12 cellular contexts compared by ENCODE assay signal in the genomic region with DNA sequence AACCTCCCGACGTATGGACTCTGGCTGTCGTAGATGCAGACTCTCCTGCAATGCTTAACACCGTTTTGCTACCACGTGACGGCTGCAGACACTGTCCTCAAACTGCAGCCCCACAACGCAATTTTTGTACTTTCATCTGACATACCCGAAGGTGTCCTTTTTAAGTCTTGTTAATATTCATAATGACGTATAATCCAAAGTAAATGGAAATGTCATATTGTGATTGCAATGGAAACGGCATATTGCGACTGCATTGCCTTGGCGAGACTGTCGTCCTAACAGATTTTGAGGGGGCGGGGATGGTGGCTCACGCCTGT.
DNase-seq lines count a peak whose midpoint lies in the region; ATAC-seq and TF ChIP-seq lines count a peak whose summit lies in the region.
"Had no signal": no experiment of that assay in that cellular context is flagged by ENCODE, and none has a peak within 500 bp of the region (broad histone marks: within the 10 kb centered on the region; RNA-seq: fewer than 3 reads in every experiment).

No MANE protein-coding gene starts in this region.

- no peaks in the 10 kb centered on the region for H3F3A ChIP-seq in neural progenitor cell (ENCODE audit: low read depth)

- WGBS in spleen, 5 donors: 49 to 63% (median 60%) methylated on average over 15 of the region's 15 CpGs

- POLR2A ChIA-PET in CD8-positive, alpha-beta memory T cell (lab: Charles Lee): no interaction called here

- no peaks in the 10 kb centered on the region for H4K20me1 ChIP-seq in neural progenitor cell (ENCODE audit: low read depth)

- peak overlapping the region in 2 of 7 donors; percentile 11 to 54 for H3K4me3 Mint-ChIP-seq in CD8-positive, alpha-beta memory T cell
- peak overlapping the region; percentile 62 for H3K4me3 Mint-ChIP-seq in neural progenitor cell

- H2AFZ ChIP-seq in neural progenitor cell (replicated peaks): peak overlapping the region; percentile 96

- intact Hi-C loops in breast epithelium (cut with DNase I; ENCODE audit: low total_unique reads): no loop called here
- intact Hi-C loops in spleen (cut with DNase I; ENCODE audit: low total_unique reads): no loop called here

- H3K4me3 ChIP-seq in CD8-positive, alpha-beta memory T cell (ENCODE audit: low read length): peak overlapping the region; percentile 32
- H3K4me3 ChIP-seq in NB4 (ENCODE audit: low read depth, low read length) (peak overlapping the region; percentile 12), duodenal mucosa (ENCODE audit: low read depth in 1 of 2, low read length in 2 of 2) (peak overlapping the region; percentile 5 to 43), neural progenitor cell (no peak overlapping the region), breast epithelium (no peak overlapping the region), spleen (peak overlapping the region in 3 of 8 donors; percentile 22 to 55 (median 32))

- peak overlapping the region in 1 of 8 donors; percentile 60 for H3K27ac Mint-ChIP-seq in CD8-positive, alpha-beta memory T cell
- no peak overlapping the region for H3K27ac Mint-ChIP-seq in neural progenitor cell

- H3K9me3 ChIP-seq in CD8-positive, alpha-beta memory T cell (ENCODE audit: low read length): no peaks in the 10 kb centered on the region
- H3K9me3 ChIP-seq in duodenal mucosa (ENCODE audit: control insufficient read depth in 1 of 2, low read length in 2 of 2) (no peaks in the 10 kb centered on the region), neural progenitor cell (ENCODE audit: low read depth) (no peaks in the 10 kb centered on the region), breast epithelium (no peaks in the 10 kb centered on the region), spleen (no peaks in the 10 kb centered on the region)

- no peak overlapping the region for H3K27ac ChIP-seq in CD8-positive, alpha-beta memory T cell (ENCODE audit: low read depth, low read length)
- no peak overlapping the region for H3K27ac ChIP-seq in duodenal mucosa (ENCODE audit: low read depth, low read length)
- H3K27ac ChIP-seq in neural progenitor cell: no peak overlapping the region
- no peak overlapping the region for H3K27ac ChIP-seq in breast epithelium
- no peak overlapping the region for H3K27ac ChIP-seq in spleen

- H3K36me3 ChIP-seq in CD8-positive, alpha-beta memory T cell (ENCODE audit: insufficient read depth, low read length): no peaks in the 10 kb centered on the region
- H3K36me3 ChIP-seq in duodenal mucosa (ENCODE audit: control insufficient read depth in 1 of 2, insufficient read depth in 2 of 2, low read length in 2 of 2) (no peaks in the 10 kb centered on the region), neural progenitor cell (no peaks in the 10 kb centered on the region), breast epithelium (no peaks in the 10 kb centered on the region), spleen (no peaks in the 10 kb centered on the region)

- H3K4me1 Mint-ChIP-seq in CD8-positive, alpha-beta memory T cell: peaks cover 4 to 21% (median 6%) of the 10 kb centered on the region in 3 donors
- peaks cover 4% of the 10 kb centered on the region for H3K4me1 Mint-ChIP-seq in neural progenitor cell

- no peak for DNase-seq in CD8-positive, alpha-beta memory T cell
- no peak for DNase-seq in NB4 (ENCODE audit: low read depth)
- no peak for DNase-seq in neural progenitor cell (ENCODE audit: low spot score)
- no peak for DNase-seq in OCI-M2 (lab: John Stamatoyannopoulos, UW; ENCODE audit: unreplicated experiment)
- no peak for DNase-seq in breast epithelium (ENCODE audit: low spot score in 2 of 2)
- no peak for DNase-seq in spleen
- DNase-seq: COR-L47, foreskin melanocyte, NCI-H1694, NCI-H446 treated with DMSO at 0.1 percent for 48 hours had no signal

- no peak for ATAC-seq in HG03521 (IDR thresholded peaks at IDR 0.05; ENCODE audit: unreplicated experiment)

- H3K79me2 ChIP-seq in neural progenitor cell (ENCODE audit: low read depth): no peaks in the 10 kb centered on the region

- no peak for TF ChIP-seq POLR2A in NB4 (IDR thresholded peaks at IDR 0.05; ENCODE audit: extremely low read depth, insufficient read length)
- no peak for TF ChIP-seq POLR2A in breast epithelium (IDR thresholded peaks at IDR 0.05)
- TF ChIP-seq POLR2A in spleen (IDR thresholded peaks at IDR 0.05): no peak

- no peaks in the 10 kb centered on the region for H3K9me3 Mint-ChIP-seq in CD8-positive, alpha-beta memory T cell
- no peaks in the 10 kb centered on the region for H3K9me3 Mint-ChIP-seq in neural progenitor cell

- no peaks in the 10 kb centered on the region for H3K4me1 ChIP-seq in CD8-positive, alpha-beta memory T cell (ENCODE audit: insufficient read depth, low read length)
- H3K4me1 ChIP-seq in duodenal mucosa (ENCODE audit: control insufficient read depth in 1 of 2, insufficient read depth in 2 of 2, low read length in 2 of 2) (no peaks in the 10 kb centered on the region), neural progenitor cell (no peaks in the 10 kb centered on the region), breast epithelium (no peaks in the 10 kb centered on the region), spleen (peaks cover 0 to 26% (median 12%) of the 10 kb centered on the region in 6 donors)

- no peaks in the 10 kb centered on the region for H3K36me3 Mint-ChIP-seq in CD8-positive, alpha-beta memory T cell
- no peaks in the 10 kb centered on the region for H3K36me3 Mint-ChIP-seq in neural progenitor cell

- no peaks in the 10 kb centered on the region for H3K27me3 ChIP-seq in CD8-positive, alpha-beta memory T cell (ENCODE audit: insufficient read depth, low read length, poor library complexity, severe bottlenecking)
- H3K27me3 ChIP-seq in duodenal mucosa (ENCODE audit: control insufficient read depth in 1 of 2, insufficient read depth in 2 of 2, low read length in 2 of 2): no peaks in the 10 kb centered on the region
- H3K27me3 ChIP-seq in neural progenitor cell: peaks cover 13% of the 10 kb centered on the region
- peaks cover 0 to 10% of the 10 kb centered on the region in 2 donors for H3K27me3 ChIP-seq in breast epithelium
- H3K27me3 ChIP-seq in spleen (replicated peaks in 1 of 7): peaks cover 0 to 9% (median 0%) of the 10 kb centered on the region in 7 donors

- peak overlapping the region; percentile 74 for H3K4me2 ChIP-seq in neural progenitor cell

- H3K9ac ChIP-seq in duodenal mucosa (ENCODE audit: low read depth in 1 of 2, low read length in 2 of 2): no peak overlapping the region
- no peak overlapping the region for H3K9ac ChIP-seq in neural progenitor cell

- CTCF ChIA-PET in CD8-positive, alpha-beta memory T cell (lab: Charles Lee): no interaction called here

- no peak for TF ChIP-seq CTCF in NB4 (IDR thresholded peaks at IDR 0.05; ENCODE audit: low read depth, low read length)
- TF ChIP-seq CTCF in neural progenitor cell (IDR thresholded peaks at IDR 0.05): no peak
- no peak for TF ChIP-seq CTCF in breast epithelium (IDR thresholded peaks at IDR 0.05)
- peak in 5 of 11 experiments; percentile 2 to 47 (median 30) for TF ChIP-seq CTCF in spleen (IDR thresholded peaks at IDR 0.05 in 8 of 11, conservative IDR thresholded peaks at IDR 0.05 in 3 of 11)

- peaks cover 20 to 42% of the 10 kb centered on the region in 2 donors for H3K27me3 Mint-ChIP-seq in CD8-positive, alpha-beta memory T cell
- H3K27me3 Mint-ChIP-seq in neural progenitor cell (ENCODE audit: insufficient read depth, low read depth): peaks cover 11% of the 10 kb centered on the region

Comparison
In these comparisons a context has a peak if more than half of its experiments do, and no peak if none do; other contexts are left out.
1. H3K4me3 ChIP-seq: peak in CD8-positive, alpha-beta memory T cell (single experiment), NB4 (single experiment) and duodenal mucosa (2 of 2); none in neural progenitor cell (single experiment) and breast epithelium (0 of 3).